In the genomic region with DNA sequence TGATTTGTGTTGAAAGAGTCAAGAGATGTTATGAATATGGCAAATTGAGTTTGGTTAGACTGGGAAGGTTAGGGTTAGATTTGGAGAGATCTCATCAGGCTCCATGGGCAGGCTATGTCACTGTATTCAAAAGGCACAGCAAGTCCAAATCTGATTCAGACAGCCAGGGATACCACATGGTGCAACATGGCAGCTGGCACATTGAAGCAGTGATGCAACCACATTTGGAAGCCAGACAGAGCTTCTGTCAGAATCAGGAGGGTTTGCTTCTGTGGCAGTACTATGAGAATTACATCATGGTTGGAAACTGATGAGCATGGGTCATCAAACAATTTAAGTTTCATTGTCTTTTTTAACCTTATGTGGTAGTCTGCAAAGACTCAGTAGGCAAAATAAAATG, we compare ENCODE assay signal across 29 cellular contexts.
DNase-seq lines count a peak whose midpoint lies in the region; ATAC-seq and TF ChIP-seq lines count a peak whose summit lies in the region.
"Had no signal": no experiment of that assay in that cellular context is flagged by ENCODE, and none has a peak within 500 bp of the region (broad histone marks: within the 10 kb centered on the region; RNA-seq: fewer than 3 reads in every experiment).

No MANE protein-coding gene starts in this region.

- intact Hi-C loops in right cardiac atrium (cut with DNase I): no loop called here
- intact Hi-C loops in Right ventricle myocardium superior (cut with DNase I): no loop called here

- no peaks in the 10 kb centered on the region for H3K4me1 Mint-ChIP-seq in activated naive CD4-positive, alpha-beta T cell treated with anti-CD3 and anti-CD28 coated beads, Interleukin-2, amount 10 ng/mL, durations not matched to agents 7 days and 5 days
- H3K4me1 Mint-ChIP-seq: activated CD4-positive, alpha-beta T cell treated with anti-CD3 and anti-CD28 coated beads for 36 hours; IgD-negative memory B cell; nephron progenitor cell; T-helper 17 cell had no signal

- DNase-seq in right cardiac atrium (peak in 2 of 3 donors; percentile 12 to 53), Right ventricle myocardium superior (no peak), caudate nucleus (lab: John Stamatoyannopoulos, UW) (peak in 47 of 61 donors; percentile 3 to 85 (median 42)), medulla oblongata (ENCODE audit: extremely low spot score) (peak; percentile 41), NCI-H187 (lab: John Stamatoyannopoulos, UW) (no peak), HEK293T (ENCODE audit: extremely low spot score) (no peak), epidermal melanocyte (ENCODE audit: insufficient read length, low spot score) (no peak)
- no peak for DNase-seq in activated naive CD4-positive, alpha-beta T cell treated with anti-CD3 and anti-CD28 coated beads, Interleukin-2, amount 10 ng/mL, durations not matched to agents 7 days and 5 days
- DNase-seq: activated CD4-positive, alpha-beta T cell treated with anti-CD3 and anti-CD28 coated beads for 36 hours; activated naive CD4-positive, alpha-beta T cell treated with anti-CD3 and anti-CD28 coated beads for 36 hours; activated T-cell treated with anti-CD3 and anti-CD28 coated beads, Interleukin-2, amount 50 U/mL, for 72 hours; effector CD8-positive, alpha-beta T cell; esophagus squamous epithelium; glutamatergic neuron; left lung; MM.1S; NCI-H1417 treated with DMSO at 0.1 percent for 48 hours; NCI-H2171; NCI-H526 treated with DMSO at 0.1 percent for 48 hours; nephron progenitor cell; stimulated activated CD4-positive, alpha-beta T cell treated with anti-CD3 and anti-CD28 coated beads, Interleukin-2, amount 100 ng/mL, for 48 hours; stimulated activated naive CD4-positive, alpha-beta T cell treated with Interleukin-2 at 50 U/mL for 16 hours; T-helper 17 cell; tibial artery had no signal

- CTCF ChIA-PET in activated naive CD4-positive, alpha-beta T cell treated with anti-CD3 and anti-CD28 coated beads, Interleukin-2, amount 10 ng/mL, durations not matched to agents 7 days and 5 days (lab: Charles Lee): no interaction called here
- CTCF ChIA-PET in HEK293T (lab: Yijun Ruan, JAX): no interaction called here

- no peaks in the 10 kb centered on the region for H3K4me1 ChIP-seq in right cardiac atrium (ENCODE audit: control insufficient read depth, insufficient read depth, low read length)
- H3K4me1 ChIP-seq: BLaER1, esophagus squamous epithelium, left lung, prostate gland, tibial artery had no signal

- no peak overlapping the region for H3K27ac ChIP-seq in right cardiac atrium (ENCODE audit: low read length)
- H3K27ac ChIP-seq in caudate nucleus (ENCODE audit: low read depth, low read length): no peak overlapping the region
- H3K27ac ChIP-seq: BLaER1, esophagus squamous epithelium, left lung, prostate gland, SK-N-MC, tibial artery had no signal

- H3K36me3 Mint-ChIP-seq in activated naive CD4-positive, alpha-beta T cell treated with anti-CD3 and anti-CD28 coated beads, Interleukin-2, amount 10 ng/mL, durations not matched to agents 7 days and 5 days: no peaks in the 10 kb centered on the region

- no peaks in the 10 kb centered on the region for H3K9me3 ChIP-seq in right cardiac atrium (ENCODE audit: control insufficient read depth, low read length)
- H3K9me3 ChIP-seq: BLaER1, esophagus squamous epithelium, left lung, prostate gland, tibial artery had no signal

- no peak overlapping the region for H3K4me3 Mint-ChIP-seq in activated naive CD4-positive, alpha-beta T cell treated with anti-CD3 and anti-CD28 coated beads, Interleukin-2, amount 10 ng/mL, durations not matched to agents 7 days and 5 days
- H3K4me3 Mint-ChIP-seq: activated CD4-positive, alpha-beta T cell treated with anti-CD3 and anti-CD28 coated beads for 36 hours; activated naive CD4-positive, alpha-beta T cell treated with anti-CD3 and anti-CD28 coated beads for 36 hours; activated T-cell treated with anti-CD3 and anti-CD28 coated beads, Interleukin-2, amount 50 U/mL, for 72 hours; IgD-negative memory B cell; nephron progenitor cell; T-helper 17 cell had no signal

- POLR2A ChIA-PET in HEK293T (lab: Yijun Ruan, JAX): no interaction called here

- no peaks in the 10 kb centered on the region for H3K27me3 ChIP-seq in right cardiac atrium (ENCODE audit: control insufficient read depth, insufficient read depth)
- H3K27me3 ChIP-seq: BLaER1, esophagus squamous epithelium, left lung, tibial artery had no signal

- H3K9me3 Mint-ChIP-seq in activated naive CD4-positive, alpha-beta T cell treated with anti-CD3 and anti-CD28 coated beads, Interleukin-2, amount 10 ng/mL, durations not matched to agents 7 days and 5 days: peaks cover 2% of the 10 kb centered on the region
- H3K9me3 Mint-ChIP-seq: activated naive CD4-positive, alpha-beta T cell treated with anti-CD3 and anti-CD28 coated beads for 36 hours; nephron progenitor cell had no signal

- H3K4me3 ChIP-seq in right cardiac atrium (ENCODE audit: low read length): no peak overlapping the region
- H3K4me3 ChIP-seq: BLaER1, esophagus squamous epithelium, left lung, prostate gland, SK-N-MC, smooth muscle cell, tibial artery had no signal

- ATAC-seq in right cardiac atrium (no peak), Right ventricle myocardium superior (ENCODE audit: poor library complexity) (no peak)
- ATAC-seq: activated CD4-positive, alpha-beta T cell treated with anti-CD3 and anti-CD28 coated beads for 36 hours; activated T-cell treated with anti-CD3 and anti-CD28 coated beads, Interleukin-2, amount 50 U/mL, for 72 hours; left lung; T-helper 17 cell had no signal

- no peak overlapping the region for H3K27ac Mint-ChIP-seq in activated naive CD4-positive, alpha-beta T cell treated with anti-CD3 and anti-CD28 coated beads, Interleukin-2, amount 10 ng/mL, durations not matched to agents 7 days and 5 days
- H3K27ac Mint-ChIP-seq: activated CD4-positive, alpha-beta T cell treated with anti-CD3 and anti-CD28 coated beads for 36 hours; activated naive CD4-positive, alpha-beta T cell treated with anti-CD3 and anti-CD28 coated beads for 36 hours; activated T-cell treated with anti-CD3 and anti-CD28 coated beads, Interleukin-2, amount 50 U/mL, for 72 hours; IgD-negative memory B cell; nephron progenitor cell; T-helper 17 cell had no signal

- H3K27me3 Mint-ChIP-seq in activated naive CD4-positive, alpha-beta T cell treated with anti-CD3 and anti-CD28 coated beads, Interleukin-2, amount 10 ng/mL, durations not matched to agents 7 days and 5 days: no peaks in the 10 kb centered on the region
- H3K27me3 Mint-ChIP-seq: activated CD4-positive, alpha-beta T cell treated with anti-CD3 and anti-CD28 coated beads for 36 hours; IgD-negative memory B cell; T-helper 17 cell had no signal

TF ChIP-seq in HEK293T, 16 proteins besides CTCF, POLR2A, EP300 and RAD21:
- TF ChIP-seq ELF4 (IDR thresholded peaks at IDR 0.05) (no peak), SUZ12 (IDR thresholded peaks at IDR 0.05) (no peak), ARNT (IDR thresholded peaks at IDR 0.05) (no peak), LEF1 (IDR thresholded peaks at IDR 0.05; ENCODE audit: borderline replicate concordance) (no peak), FOXM1 (IDR thresholded peaks at IDR 0.05; ENCODE audit: borderline replicate concordance) (no peak), L3MBTL2 (conservative IDR thresholded peaks at IDR 0.05) (no peak), HDGF (IDR thresholded peaks at IDR 0.05; ENCODE audit: borderline replicate concordance) (no peak), ZNF384 (IDR thresholded peaks at IDR 0.05) (no peak), FOXA1 (IDR thresholded peaks at IDR 0.05) (no peak), CTBP1 (IDR thresholded peaks at IDR 0.05; ENCODE audit: borderline replicate concordance) (no peak), SP1 (IDR thresholded peaks at IDR 0.05) (no peak), FOXK2 (IDR thresholded peaks at IDR 0.05) (no peak), NFRKB (IDR thresholded peaks at IDR 0.05) (no peak), TARDBP (IDR thresholded peaks at IDR 0.05) (no peak), BHLHE40 (IDR thresholded peaks at IDR 0.05; ENCODE audit: borderline replicate concordance) (no peak)
- TF ChIP-seq, protein P1, sequence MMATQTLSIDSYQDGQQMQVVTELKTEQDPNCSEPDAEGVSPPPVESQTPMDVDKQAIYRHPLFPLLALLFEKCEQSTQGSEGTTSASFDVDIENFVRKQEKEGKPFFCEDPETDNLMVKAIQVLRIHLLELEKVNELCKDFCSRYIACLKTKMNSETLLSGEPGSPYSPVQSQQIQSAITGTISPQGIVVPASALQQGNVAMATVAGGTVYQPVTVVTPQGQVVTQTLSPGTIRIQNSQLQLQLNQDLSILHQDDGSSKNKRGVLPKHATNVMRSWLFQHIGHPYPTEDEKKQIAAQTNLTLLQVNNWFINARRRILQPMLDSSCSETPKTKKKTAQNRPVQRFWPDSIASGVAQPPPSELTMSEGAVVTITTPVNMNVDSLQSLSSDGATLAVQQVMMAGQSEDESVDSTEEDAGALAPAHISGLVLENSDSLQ (IDR thresholded peaks at IDR 0.05): no peak

Comparison
In these comparisons a context has a peak if more than half of its experiments do, and no peak if none do; other contexts are left out.
1. DNase-seq: peak in right cardiac atrium (2 of 3), caudate nucleus (47 of 61) and medulla oblongata (single experiment); none in Right ventricle myocardium superior (single experiment), activated naive CD4-positive, alpha-beta T cell treated with anti-CD3 and anti-CD28 coated beads, Interleukin-2, amount 10 ng/mL, durations not matched to agents 7 days and 5 days (single experiment), NCI-H187 (0 of 2), HEK293T (single experiment) and epidermal melanocyte (single experiment).